Comparison of ENCODE assay signal across 8 cellular contexts in the genomic region with DNA sequence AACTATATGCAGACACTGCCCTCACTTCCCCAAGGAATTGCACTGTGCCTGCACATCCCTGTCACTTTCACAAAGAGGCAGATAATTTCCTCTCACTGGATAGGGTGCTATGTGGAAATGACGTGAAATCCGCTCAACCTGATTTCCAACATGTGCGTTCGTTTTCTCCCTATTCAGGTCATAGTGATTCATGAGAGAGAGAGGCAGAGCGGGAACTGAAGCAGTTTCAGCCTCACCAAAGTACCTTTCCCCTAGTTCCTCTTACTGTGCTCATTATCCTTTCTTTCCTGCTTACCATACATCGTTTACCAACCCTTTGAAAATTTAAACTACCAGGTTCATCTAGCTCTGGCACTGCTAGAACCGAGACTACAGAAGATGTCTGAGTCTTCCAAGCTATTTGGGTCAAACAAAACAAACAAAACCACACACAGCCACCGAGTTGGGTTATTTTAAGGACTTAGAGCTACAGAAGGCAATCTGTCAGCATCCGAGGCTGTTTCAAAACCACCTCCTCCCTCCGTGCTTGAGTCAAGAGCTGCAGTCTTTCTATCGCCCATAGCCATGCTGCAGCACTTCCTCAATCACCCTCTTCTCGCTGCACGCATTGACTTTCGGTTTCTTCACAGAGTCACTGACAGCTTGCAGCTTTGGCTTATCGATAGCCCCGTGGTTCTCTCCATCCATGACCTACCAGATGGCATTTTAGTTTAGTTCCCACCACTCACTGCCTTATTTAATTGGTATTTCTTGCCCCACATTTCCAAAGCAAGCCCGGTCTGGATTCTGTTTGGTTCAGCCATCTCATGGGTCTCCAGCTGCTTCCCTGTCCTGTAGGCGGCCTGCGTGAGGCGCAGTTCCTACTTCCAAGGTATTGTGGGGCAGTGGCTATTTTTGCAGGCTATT.
DNase-seq lines count a peak whose midpoint lies in the region; ATAC-seq and TF ChIP-seq lines count a peak whose summit lies in the region.

No MANE protein-coding gene starts in this region.

- in situ Hi-C loops in GM18951 (cut with MboI; ENCODE audit: low sequenced_read_pairs, unreplicated experiment): no loop called here

- DNase-seq in AG08395 (ENCODE audit: low spot score): peak; percentile 52
- peak; percentile 16 for DNase-seq in NCI-H748 treated with DMSO at 0.1 percent for 48 hours (lab: John Stamatoyannopoulos, UW)
- DNase-seq in activated CD8-positive, alpha-beta memory T cell treated with anti-CD3 and anti-CD28 coated beads, Interleukin-2, amount 50 U/mL, for 1 hour (ENCODE audit: extremely low read depth): peak; percentile 16
- peak; percentile 0 for DNase-seq in fibroblast of the aortic adventitia (ENCODE audit: low read depth)
- no peak for DNase-seq in ureter (ENCODE audit: low spot score)

- H3K4me3 ChIP-seq in fibroblast of the aortic adventitia (ENCODE audit: low read depth, low read length) (no peak overlapping the region), skin epidermis (peak overlapping the region; percentile 18 to 38 (median 21))

- peak; percentile 48 for TF ChIP-seq POLR2A in GM18951 (IDR thresholded peaks at IDR 0.05; ENCODE audit: extremely low read depth, insufficient read depth, insufficient read length)

- peak; percentile 99 for ATAC-seq in HG03135 (IDR thresholded peaks at IDR 0.05; ENCODE audit: unreplicated experiment)

- H3K27ac ChIP-seq in skin epidermis: peak overlapping the region in 17 of 21 experiments; percentile 7 to 90 (median 67)

- no peak for TF ChIP-seq CTCF in fibroblast of the aortic adventitia (IDR thresholded peaks at IDR 0.05; ENCODE audit: insufficient read depth, low read length)
